ENCODE assay signal across 11 cellular contexts in the genomic region with DNA sequence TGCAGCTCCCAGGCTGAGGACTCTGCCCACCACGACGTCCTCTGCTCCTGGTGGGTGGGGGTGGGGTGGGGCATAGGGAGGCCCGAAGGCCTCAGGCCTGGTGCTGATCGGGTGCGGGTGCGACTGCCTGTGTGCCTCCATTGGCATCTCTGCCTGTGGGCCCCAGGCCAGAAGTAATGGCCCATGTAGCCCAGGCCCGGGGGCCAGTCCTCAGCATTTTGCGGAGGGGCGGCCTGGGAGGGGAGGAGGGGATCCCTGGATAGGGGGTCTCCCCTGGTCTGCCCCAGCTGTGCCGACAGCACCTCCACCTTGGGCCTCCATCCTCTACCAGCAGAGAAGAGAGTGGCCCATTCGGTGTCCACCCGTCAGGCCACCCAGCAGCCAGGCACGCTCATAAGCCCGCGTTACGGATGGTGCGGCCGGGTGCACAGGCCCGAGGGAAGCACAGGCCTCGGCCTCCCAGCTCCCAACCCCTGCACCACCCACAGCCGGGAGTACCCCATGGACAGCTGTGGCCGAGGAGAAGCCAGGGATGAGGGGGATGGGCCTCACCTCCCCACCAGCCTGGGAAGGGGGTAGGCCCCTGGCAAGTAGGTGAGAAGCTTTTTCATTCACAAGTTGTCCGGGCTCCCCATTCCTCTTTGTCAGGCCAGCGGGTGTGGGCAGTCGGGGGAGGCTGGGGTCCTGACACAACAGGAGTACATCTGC. TPM values are rescaled to one million over a fixed set of nuclear protein-coding genes. Genes with fewer than 3 reads are reported as not detected.
DNase-seq lines count a peak whose midpoint lies in the region; ATAC-seq and TF ChIP-seq lines count a peak whose summit lies in the region.
"Had no signal": no experiment of that assay in that cellular context is flagged by ENCODE, and none has a peak within 500 bp of the region (broad histone marks: within the 10 kb centered on the region; RNA-seq: fewer than 3 reads in every experiment).

No MANE protein-coding gene starts in this region.

- WGBS in SK-N-SH (ENCODE audit: low lambda C conversion rate), result 89% methylated on average over 21 of the region's 25 CpGs

- no peaks in the 10 kb centered on the region for H3K36me3 ChIP-seq in SK-N-SH (replicated peaks in 1 of 2; ENCODE audit: control insufficient read depth in 1 of 2, insufficient read depth in 2 of 2, low read length in 1 of 2)
- H3K36me3 ChIP-seq in breast epithelium, result no peaks in the 10 kb centered on the region
- peaks cover 12% of the 10 kb centered on the region for H3K36me3 ChIP-seq in muscle layer of colon (ENCODE audit: insufficient read depth, low read length)
- peaks cover 0 to 6% (median 0%) of the 10 kb centered on the region in 3 donors for H3K36me3 ChIP-seq in tibial artery

- intact Hi-C loops in breast epithelium (cut with DNase I; ENCODE audit: low total_unique reads), result no loop called here
- intact Hi-C loops in tibial artery (cut with DNase I; ENCODE audit: low total_unique reads), result no loop called here

- ATAC-seq in SK-N-SH treated with all-trans-retinoic acid at 6 μM for 48 hours (no peak), HG03280 (IDR thresholded peaks at IDR 0.05; ENCODE audit: unreplicated experiment) (no peak)

- TF ChIP-seq EP300 in SK-N-SH (IDR thresholded peaks at IDR 0.05; ENCODE audit: borderline replicate concordance in 1 of 2, low read depth in 1 of 2, low read length in 1 of 2), result no peak

- no peaks in the 10 kb centered on the region for H3K9me3 ChIP-seq in SK-N-SH
- H3K9me3 ChIP-seq in breast epithelium, result no peaks in the 10 kb centered on the region
- H3K9me3 ChIP-seq in muscle layer of colon (ENCODE audit: low read length), result no peaks in the 10 kb centered on the region
- no peaks in the 10 kb centered on the region for H3K9me3 ChIP-seq in tibial artery

- H3K27ac ChIP-seq in SK-N-SH (ENCODE audit: low read depth in 2 of 2, low read length in 1 of 2) (no peak overlapping the region), breast epithelium (peak overlapping the region; percentile 93 to 99), muscle layer of colon (ENCODE audit: low read depth, low read length) (peak overlapping the region; percentile 98), tibial artery (peak overlapping the region; percentile 95 to 98)

- H3K4me3 ChIP-seq in SK-N-SH (ENCODE audit: low read depth in 2 of 2, low read length in 1 of 2), result no peak overlapping the region
- no peak overlapping the region for H3K4me3 ChIP-seq in breast epithelium
- H3K4me3 ChIP-seq in muscle layer of colon (ENCODE audit: low read depth in 1 of 2, low read length in 2 of 2), result peak overlapping the region; percentile 50 to 58
- H3K4me3 ChIP-seq in tibial artery, result peak overlapping the region; percentile 73 to 99

- no peak overlapping the region for H2AFZ ChIP-seq in SK-N-SH (ENCODE audit: low read depth)

- H3K9me2 ChIP-seq in SK-N-SH, result no peaks in the 10 kb centered on the region

- no peak for DNase-seq in SK-N-SH
- no peak for DNase-seq in breast epithelium (ENCODE audit: low spot score in 2 of 2)
- DNase-seq in tibial artery, result no peak
- no peak for DNase-seq in NCI-H446 treated with DMSO at 0.1 percent for 48 hours (lab: John Stamatoyannopoulos, UW)
- DNase-seq in stimulated activated CD4-positive, alpha-beta T cell treated with anti-CD3 and anti-CD28 coated beads, Interleukin-4, amount 100 ng/mL, for 24 hours, result no peak
- DNase-seq: 8988T, cerebellar nuclear complex, NCI-H187 treated with DMSO at 0.1 percent for 48 hours had no signal

- peaks cover 31 to 39% of the 10 kb centered on the region in 2 experiments; a peak in 3 of 4 replicates for H3K4me1 ChIP-seq in SK-N-SH (ENCODE audit: control insufficient read depth in 1 of 2, insufficient read depth in 2 of 2, low read depth in 1 of 2, low read length in 1 of 2)
- peaks cover 24 to 38% of the 10 kb centered on the region in 2 donors for H3K4me1 ChIP-seq in breast epithelium
- peaks cover 73% of the 10 kb centered on the region for H3K4me1 ChIP-seq in muscle layer of colon (ENCODE audit: insufficient read depth, low read length)
- H3K4me1 ChIP-seq in tibial artery, result peaks cover 4 to 85% (median 77%) of the 10 kb centered on the region in 4 donors

- H4K20me1 ChIP-seq in SK-N-SH (ENCODE audit: insufficient read depth), result peaks cover 19% of the 10 kb centered on the region

- CTCF ChIA-PET in SK-N-SH (lab: Yijun Ruan, JAX), result interaction anchor here (1.0 to 1.4 kb wide), 3 partner anchors 63 to 82 kb away, joined by 3 to 4 read pairs (median 4); no protein-coding TSS in a partner anchor

- TF ChIP-seq RAD21 in SK-N-SH (IDR thresholded peaks at IDR 0.05; ENCODE audit: low read length), result no peak

- H3K4me2 ChIP-seq in SK-N-SH, result peak overlapping the region; percentile 99; the same call in 1 of the 2 replicates

- POLR2A ChIA-PET in SK-N-SH (lab: Yijun Ruan, JAX), result no interaction called here

- H3K27me3 ChIP-seq in SK-N-SH (ENCODE audit: insufficient read depth) (no peaks in the 10 kb centered on the region), breast epithelium (no peaks in the 10 kb centered on the region), muscle layer of colon (ENCODE audit: control insufficient read depth in 1 of 2, insufficient read depth in 2 of 2, low read length in 2 of 2) (no peaks in the 10 kb centered on the region), tibial artery (no peaks in the 10 kb centered on the region)

- TF ChIP-seq POLR2A in breast epithelium (IDR thresholded peaks at IDR 0.05), result no peak

- no peak overlapping the region for H3K9ac ChIP-seq in SK-N-SH
- peak overlapping the region; percentile 73 for H3K9ac ChIP-seq in muscle layer of colon (ENCODE audit: low read length)

- TF ChIP-seq CTCF in SK-N-SH (IDR thresholded peaks at IDR 0.05) (no peak), breast epithelium (IDR thresholded peaks at IDR 0.05) (no peak), tibial artery (IDR thresholded peaks at IDR 0.05) (no peak)

- no peaks in the 10 kb centered on the region for H3F3A ChIP-seq in SK-N-SH (replicated peaks; ENCODE audit: insufficient read depth)

- peaks cover 21% of the 10 kb centered on the region for H3K79me2 ChIP-seq in SK-N-SH (ENCODE audit: insufficient read depth)

TF ChIP-seq in SK-N-SH, 30 proteins besides CTCF, POLR2A, EP300 and RAD21 (continues in another document):
- TF ChIP-seq SIN3A (IDR thresholded peaks at IDR 0.05; ENCODE audit: borderline replicate concordance, low read depth, low read length) (no peak), MXI1 (IDR thresholded peaks at IDR 0.05; ENCODE audit: low read depth, low read length) (no peak), MEF2A (IDR thresholded peaks at IDR 0.05; ENCODE audit: borderline replicate concordance, low read depth) (no peak), TCF12 (IDR thresholded peaks at IDR 0.05) (no peak), RFX5 (IDR thresholded peaks at IDR 0.05; ENCODE audit: low read length) (no peak), SMC3 (IDR thresholded peaks at IDR 0.05; ENCODE audit: low read depth, low read length) (no peak), YY1 (IDR thresholded peaks at IDR 0.05; ENCODE audit: low read depth) (no peak), RXRA (IDR thresholded peaks at IDR 0.05; ENCODE audit: borderline replicate concordance, low read depth) (no peak), GATA2 (CRISPR knock-in tag; IDR thresholded peaks at IDR 0.05) (no peak), CHD2 (IDR thresholded peaks at IDR 0.05; ENCODE audit: low read length, partially characterized antibody) (no peak), EZH2phosphoT487 (IDR thresholded peaks at IDR 0.05; ENCODE audit: borderline replicate concordance, low read depth) (no peak), FOXJ3 (CRISPR knock-in tag; IDR thresholded peaks at IDR 0.05) (no peak)
- TF ChIP-seq, protein P1, sequence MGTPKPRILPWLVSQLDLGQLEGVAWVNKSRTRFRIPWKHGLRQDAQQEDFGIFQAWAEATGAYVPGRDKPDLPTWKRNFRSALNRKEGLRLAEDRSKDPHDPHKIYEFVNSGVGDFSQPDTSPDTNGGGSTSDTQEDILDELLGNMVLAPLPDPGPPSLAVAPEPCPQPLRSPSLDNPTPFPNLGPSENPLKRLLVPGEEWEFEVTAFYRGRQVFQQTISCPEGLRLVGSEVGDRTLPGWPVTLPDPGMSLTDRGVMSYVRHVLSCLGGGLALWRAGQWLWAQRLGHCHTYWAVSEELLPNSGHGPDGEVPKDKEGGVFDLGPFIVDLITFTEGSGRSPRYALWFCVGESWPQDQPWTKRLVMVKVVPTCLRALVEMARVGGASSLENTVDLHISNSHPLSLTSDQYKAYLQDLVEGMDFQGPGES (IDR thresholded peaks at IDR 0.05; ENCODE audit: low read depth, low read length), result no peak

TF ChIP-seq in SK-N-SH treated with all-trans-retinoic acid at 6 μM for 48 hours, 23 proteins besides CTCF, POLR2A, EP300 and RAD21 (continues in another document):
- TF ChIP-seq PATZ1 (CRISPR knock-in tag; IDR thresholded peaks at IDR 0.05; ENCODE audit: borderline replicate concordance) (no peak), CSDC2 (CRISPR knock-in tag; IDR thresholded peaks at IDR 0.05) (no peak), SNAI2 (CRISPR knock-in tag; IDR thresholded peaks at IDR 0.05) (no peak), ZNF565 (CRISPR knock-in tag; conservative IDR thresholded peaks at IDR 0.05; ENCODE audit: low read depth) (no peak)

RNA-seq across cellular contexts. Expression of gene NOTCH1, which starts 1.8 kb away (rescaled TPM):
- polyA plus RNA-seq in SK-N-SH (2012; rRNA removed), result 2.6 and 6.6 TPM in 2 replicates
- polyA plus RNA-seq in SK-N-SH (2012; cell fraction: cytosol; rRNA removed), result 3.3 and 4.8 TPM in 2 replicates
- polyA plus RNA-seq in SK-N-SH (2012; cell fraction: nucleus; rRNA removed), result 25.0 and 35.2 TPM in 2 replicates
- total RNA-seq in breast epithelium, result 10 to 100 TPM; 12.6 to 33.8 (median 21.1) TPM

Comparison
In these comparisons a context has a peak if more than half of its experiments do, and no peak if none do; other contexts are left out.
1. H3K27ac ChIP-seq: peak in breast epithelium (2 of 2), muscle layer of colon (single experiment) and tibial artery (2 of 2); none in SK-N-SH (0 of 2).
2. H3K4me3 ChIP-seq: peak in muscle layer of colon (2 of 2) and tibial artery (2 of 2); none in SK-N-SH (0 of 2) and breast epithelium (0 of 3).